28 cellular contexts compared by ENCODE assay signal in the genomic region with DNA sequence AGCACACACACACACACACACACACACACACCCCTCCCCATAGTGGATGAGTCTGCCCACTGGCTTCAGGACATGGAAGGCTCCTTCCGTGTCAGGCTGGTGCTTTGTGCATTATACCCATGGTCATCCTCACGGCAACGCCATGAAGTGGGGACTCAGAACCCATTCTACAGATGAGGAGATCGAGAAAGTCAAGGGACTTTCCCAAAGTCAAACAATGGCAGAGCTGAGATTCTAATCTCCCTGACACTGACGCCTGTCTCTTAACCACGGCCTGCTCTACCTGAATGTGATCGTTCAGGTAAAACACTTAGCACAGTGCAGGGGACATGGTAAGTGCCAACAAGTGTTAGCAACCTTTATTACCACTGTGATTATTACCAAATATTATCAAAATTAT.
"Had no signal": no experiment of that assay in that cellular context is flagged by ENCODE, and none has a peak within 500 bp of the region (broad histone marks: within the 10 kb centered on the region; RNA-seq: fewer than 3 reads in every experiment).

No MANE protein-coding gene starts in this region.

- H3K36me3 ChIP-seq: left ventricle myocardium inferior, pancreas, prostate gland, stomach, thyroid gland, transverse colon, upper lobe of left lung, vagina had no signal

- H3K4me3 Mint-ChIP-seq: mesothelial cell of epicardium; natural killer cell; stimulated activated naive B cell treated with anti-CD40 and anti-IgM and Interleukin-4, amounts not matched to agents 10 μg/mL and 1 μg/mL and 100 μg/mL, for 72 hours had no signal

- H3K36me3 Mint-ChIP-seq: mesothelial cell of epicardium, naive B cell, natural killer cell had no signal

- H3K9me3 ChIP-seq: left ventricle myocardium inferior, pancreas, prostate gland, stomach, testis, thyroid gland, transverse colon, upper lobe of left lung, vagina had no signal

- ATAC-seq: pancreas; right cardiac atrium; sciatic nerve; stimulated activated naive B cell treated with anti-CD40 and anti-IgM and Interleukin-4, amounts not matched to agents 10 μg/mL and 1 μg/mL and 100 μg/mL, for 72 hours; stimulated activated naive CD8-positive, alpha-beta T cell treated with anti-CD3 and anti-CD28 coated beads, Interleukin-15, Interleukin-2, amounts not matched to agents 100 U/mL and 50 U/mL, for 24 hours had no signal

- DNase-seq: hypothalamus; immature natural killer cell; left ventricle myocardium inferior; mesendoderm; naive B cell; natural killer cell; pancreas; posterior cingulate gyrus; retina; right cardiac atrium; stimulated activated CD4-positive, alpha-beta T cell treated with anti-CD3 and anti-CD28 coated beads, Interleukin-12 subunit alpha, Interleukin-12 subunit beta, amount 100 ng/mL, for 4 hours; stimulated activated CD4-positive, alpha-beta T cell treated with anti-CD3 and anti-CD28 coated beads, Interleukin-15, amount 100 ng/mL, for 24 hours; stimulated activated CD4-positive, alpha-beta T cell treated with anti-CD3 and anti-CD28 coated beads, Interleukin-2, amount 100 ng/mL, for 24 hours; stimulated activated CD4-positive, alpha-beta T cell treated with anti-CD3 and anti-CD28 coated beads, Interleukin-4, amount 100 ng/mL, for 1 hour; stimulated activated naive B cell treated with anti-CD40 and anti-IgM and Interleukin-4, amounts not matched to agents 10 μg/mL and 1 μg/mL and 100 μg/mL, for 72 hours; stimulated activated naive CD8-positive, alpha-beta T cell treated with anti-CD3 and anti-CD28 coated beads, Interleukin-15, Interleukin-2, amounts not matched to agents 100 U/mL and 50 U/mL, for 24 hours; stomach; testis; thyroid gland; transverse colon; upper lobe of left lung had no signal

- H3K27me3 ChIP-seq: pancreas, testis, thyroid gland, vagina had no signal

- H3K27ac ChIP-seq: left ventricle myocardium inferior, pancreas, prostate gland, skin epidermis, stomach, testis, thyroid gland, transverse colon, upper lobe of left lung, vagina had no signal

- H3K4me3 ChIP-seq: left ventricle myocardium inferior, lung, pancreas, prostate gland, skin epidermis, stomach, testis, thyroid gland, transverse colon, upper lobe of left lung, vagina had no signal

- H3K27ac Mint-ChIP-seq: mesothelial cell of epicardium; naive B cell; natural killer cell; stimulated activated naive B cell treated with anti-CD40 and anti-IgM and Interleukin-4, amounts not matched to agents 10 μg/mL and 1 μg/mL and 100 μg/mL, for 72 hours had no signal

- H3K9me3 Mint-ChIP-seq: immature natural killer cell; mesothelial cell of epicardium; naive B cell; natural killer cell; stimulated activated naive B cell treated with anti-CD40 and anti-IgM and Interleukin-4, amounts not matched to agents 10 μg/mL and 1 μg/mL and 100 μg/mL, for 72 hours had no signal

- FAIRE-seq: islet of Langerhans, pancreas had no signal
